7 cellular contexts compared by ENCODE assay signal in the genomic region with DNA sequence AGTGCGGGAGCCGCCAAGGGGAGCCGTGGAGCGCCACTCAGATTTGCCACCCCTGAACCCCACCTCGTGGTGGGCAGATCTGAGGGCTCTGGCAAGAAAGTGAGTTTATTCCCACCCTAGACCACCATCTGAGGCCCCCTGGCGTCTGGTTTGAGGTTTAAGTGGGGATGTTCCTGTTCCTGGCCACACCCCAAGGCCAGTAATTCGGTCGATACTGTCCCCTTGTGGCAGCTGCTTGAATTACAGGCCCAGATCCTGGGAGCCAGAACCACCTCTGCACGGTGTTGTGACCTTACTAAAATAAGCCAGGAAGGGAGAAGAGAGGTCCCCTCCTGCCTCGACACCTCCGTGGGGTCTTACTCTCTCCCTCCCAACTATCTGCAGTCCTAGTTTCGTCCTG. TPM values are rescaled to one million over a fixed set of nuclear protein-coding genes. Genes with fewer than 3 reads are reported as not detected.
DNase-seq lines count a peak whose midpoint lies in the region; ATAC-seq and TF ChIP-seq lines count a peak whose summit lies in the region.

No MANE protein-coding gene starts in this region.

- H3K27me3 Mint-ChIP-seq in activated T-helper 1 cell treated with anti-CD3 and anti-CD28 coated beads, Interleukin-12 subunit alpha, Interleukin-12 subunit beta, Interleukin-2, Interleukin-4 antibody, amounts not matched to agents 30 ng/mL and 10 ng/mL and 1 ng/mL, durations not matched to agents 14 hours and 24 hours and 36 hours (ENCODE audit: insufficient read depth): no peaks in the 10 kb centered on the region

- peaks cover 44% of the 10 kb centered on the region for H3K36me3 Mint-ChIP-seq in activated T-helper 1 cell treated with anti-CD3 and anti-CD28 coated beads, Interleukin-12 subunit alpha, Interleukin-12 subunit beta, Interleukin-2, Interleukin-4 antibody, amounts not matched to agents 30 ng/mL and 10 ng/mL and 1 ng/mL, durations not matched to agents 14 hours and 24 hours and 36 hours (ENCODE audit: low read depth)

- H3K4me1 ChIP-seq in OCI-LY1 (ENCODE audit: insufficient read depth, low read length, severe bottlenecking): peaks cover 12% of the 10 kb centered on the region

- 0 out of 2 replicates have a peak, but pooled peaks cover 3% of the 10 kb centered on the region for H3K9me3 ChIP-seq in OCI-LY1 (ENCODE audit: low read length)

- H3K4me3 Mint-ChIP-seq in activated T-helper 1 cell treated with anti-CD3 and anti-CD28 coated beads, Interleukin-12 subunit alpha, Interleukin-12 subunit beta, Interleukin-2, Interleukin-4 antibody, amounts not matched to agents 30 ng/mL and 10 ng/mL and 1 ng/mL, durations not matched to agents 14 hours and 24 hours and 36 hours: no peak overlapping the region

- no peaks in the 10 kb centered on the region for H3F3A ChIP-seq in OCI-LY1 (ENCODE audit: insufficient read depth, low read length)

- H3K4me1 Mint-ChIP-seq in activated T-helper 1 cell treated with anti-CD3 and anti-CD28 coated beads, Interleukin-12 subunit alpha, Interleukin-12 subunit beta, Interleukin-2, Interleukin-4 antibody, amounts not matched to agents 30 ng/mL and 10 ng/mL and 1 ng/mL, durations not matched to agents 14 hours and 24 hours and 36 hours (ENCODE audit: low read depth): peaks cover 24% of the 10 kb centered on the region

- DNase-seq in GM13977 (ENCODE audit: low spot score) (peak; percentile 58), choroid plexus epithelial cell (ENCODE audit: low read depth) (peak; percentile 8), left colon (no peak)
- peak; percentile 33 to 56 for DNase-seq in stimulated activated CD4-positive, alpha-beta T cell treated with anti-CD3 and anti-CD28 coated beads, Interleukin-15, amount 100 ng/mL, for 48 hours (ENCODE audit: low read depth in 2 of 2)
- no peak for DNase-seq in activated T-helper 1 cell treated with anti-CD3 and anti-CD28 coated beads, Interleukin-12 subunit alpha, Interleukin-12 subunit beta, Interleukin-2, Interleukin-4 antibody, amounts not matched to agents 30 ng/mL and 10 ng/mL and 1 ng/mL, durations not matched to agents 14 hours and 24 hours and 36 hours (ENCODE audit: low spot score)

- TF ChIP-seq CTCF in GM13977 (IDR thresholded peaks at IDR 0.05; ENCODE audit: extremely low read depth, insufficient read depth, missing control alignments) (peak; percentile 55), OCI-LY1 (IDR thresholded peaks at IDR 0.05; ENCODE audit: low read length) (peak; percentile 88), choroid plexus epithelial cell (conservative IDR thresholded peaks at IDR 0.05; ENCODE audit: low read depth, low read length) (peak; percentile 71)

- no peak overlapping the region for H3K27ac Mint-ChIP-seq in activated T-helper 1 cell treated with anti-CD3 and anti-CD28 coated beads, Interleukin-12 subunit alpha, Interleukin-12 subunit beta, Interleukin-2, Interleukin-4 antibody, amounts not matched to agents 30 ng/mL and 10 ng/mL and 1 ng/mL, durations not matched to agents 14 hours and 24 hours and 36 hours

- H2AFZ ChIP-seq in OCI-LY1 (ENCODE audit: low read length): no peak overlapping the region

- no peak for ATAC-seq in GM18505 (IDR thresholded peaks at IDR 0.05; ENCODE audit: unreplicated experiment)
- no peak for ATAC-seq in left colon

- no peak overlapping the region for H3K4me2 ChIP-seq in OCI-LY1 (ENCODE audit: low read length)

- H3K9me3 Mint-ChIP-seq in activated T-helper 1 cell treated with anti-CD3 and anti-CD28 coated beads, Interleukin-12 subunit alpha, Interleukin-12 subunit beta, Interleukin-2, Interleukin-4 antibody, amounts not matched to agents 30 ng/mL and 10 ng/mL and 1 ng/mL, durations not matched to agents 14 hours and 24 hours and 36 hours: no peaks in the 10 kb centered on the region

- in situ Hi-C loops in GM13977 (cut with MboI; ENCODE audit: low pct_unique_long_range_greater_than_20kb, low sequenced_read_pairs, unreplicated experiment): no loop called here

- H3K4me3 ChIP-seq in OCI-LY1 (ENCODE audit: low read depth, low read length, poor library complexity, severe bottlenecking) (no peak overlapping the region), choroid plexus epithelial cell (ENCODE audit: low read depth, low read length) (no peak overlapping the region)

- H3K9ac ChIP-seq in OCI-LY1 (ENCODE audit: low read length): no peak overlapping the region

- TF ChIP-seq POLR2A in GM18505 (IDR thresholded peaks at IDR 0.05; ENCODE audit: borderline replicate concordance, extremely low read depth, insufficient read depth, insufficient read length): no peak

- peaks cover 7% of the 10 kb centered on the region for H3K36me3 ChIP-seq in OCI-LY1 (ENCODE audit: insufficient read depth, low read length)

- H3K79me2 ChIP-seq in OCI-LY1 (ENCODE audit: insufficient read depth, low read length): no peaks in the 10 kb centered on the region

- intact Hi-C loops in activated T-helper 1 cell treated with anti-CD3 and anti-CD28 coated beads, Interleukin-12 subunit alpha, Interleukin-12 subunit beta, Interleukin-2, Interleukin-4 antibody, amounts not matched to agents 30 ng/mL and 10 ng/mL and 1 ng/mL, durations not matched to agents 14 hours and 24 hours and 36 hours (cut with micrococcal nuclease): no loop called here
- intact Hi-C loops in left colon (cut with DNase I, micrococcal nuclease): no loop called here

- no peaks in the 10 kb centered on the region for H4K20me1 ChIP-seq in OCI-LY1 (ENCODE audit: insufficient read depth, low read length)

- no peaks in the 10 kb centered on the region for H3K9me2 ChIP-seq in OCI-LY1 (ENCODE audit: low read depth, low read length)

- no peaks in the 10 kb centered on the region for H3K27me3 ChIP-seq in OCI-LY1 (ENCODE audit: insufficient read depth, low read length)

- no peak overlapping the region for H3K27ac ChIP-seq in OCI-LY1 (ENCODE audit: low read depth, low read length, poor library complexity, severe bottlenecking)

RNA-seq across cellular contexts. Expression of a gene that starts 3.3 kb away (rescaled TPM):
- 230 and 234 TPM in 2 replicates for total RNA-seq in activated T-helper 1 cell treated with anti-CD3 and anti-CD28 coated beads, Interleukin-12 subunit alpha, Interleukin-12 subunit beta, Interleukin-2, Interleukin-4 antibody, amounts not matched to agents 30 ng/mL and 10 ng/mL and 1 ng/mL, durations not matched to agents 14 hours and 24 hours and 36 hours
- 1 to 10 TPM; 6.9 to 7.2 TPM for total RNA-seq in left colon

RNA-seq across cellular contexts. Expression of a gene that starts 6.9 kb away (rescaled TPM):
- total RNA-seq in activated T-helper 1 cell treated with anti-CD3 and anti-CD28 coated beads, Interleukin-12 subunit alpha, Interleukin-12 subunit beta, Interleukin-2, Interleukin-4 antibody, amounts not matched to agents 30 ng/mL and 10 ng/mL and 1 ng/mL, durations not matched to agents 14 hours and 24 hours and 36 hours: 21.2 and 26.9 TPM in 2 replicates
- 10 to 100 TPM; 31.1 to 32.0 TPM for total RNA-seq in left colon

RNA-seq across cellular contexts. Expression of a gene that starts 30.8 kb away (rescaled TPM):
- 110 and 111 TPM in 2 replicates for total RNA-seq in activated T-helper 1 cell treated with anti-CD3 and anti-CD28 coated beads, Interleukin-12 subunit alpha, Interleukin-12 subunit beta, Interleukin-2, Interleukin-4 antibody, amounts not matched to agents 30 ng/mL and 10 ng/mL and 1 ng/mL, durations not matched to agents 14 hours and 24 hours and 36 hours
- 10 to 100 TPM; 42.9 to 52.0 TPM for total RNA-seq in left colon

RNA-seq across cellular contexts. Expression of a gene that starts 49.7 kb away (rescaled TPM):
- total RNA-seq in activated T-helper 1 cell treated with anti-CD3 and anti-CD28 coated beads, Interleukin-12 subunit alpha, Interleukin-12 subunit beta, Interleukin-2, Interleukin-4 antibody, amounts not matched to agents 30 ng/mL and 10 ng/mL and 1 ng/mL, durations not matched to agents 14 hours and 24 hours and 36 hours: not detected in 2 replicates
- 1 to 10 TPM in 1 of 2 donors, under 1 TPM in 1; 0.64 to 1.2 TPM for total RNA-seq in left colon

RNA-seq across cellular contexts. Expression of a gene that starts 56.5 kb away (rescaled TPM):
- total RNA-seq in activated T-helper 1 cell treated with anti-CD3 and anti-CD28 coated beads, Interleukin-12 subunit alpha, Interleukin-12 subunit beta, Interleukin-2, Interleukin-4 antibody, amounts not matched to agents 30 ng/mL and 10 ng/mL and 1 ng/mL, durations not matched to agents 14 hours and 24 hours and 36 hours: 18.3 and 21.1 TPM in 2 replicates
- 10 to 100 TPM; 39.6 to 41.4 TPM for total RNA-seq in left colon

Comparison
In these comparisons a context has a peak if more than half of its experiments do, and no peak if none do; other contexts are left out.
1. DNase-seq: peak in GM13977 (single experiment), choroid plexus epithelial cell (single experiment) and stimulated activated CD4-positive, alpha-beta T cell treated with anti-CD3 and anti-CD28 coated beads, Interleukin-15, amount 100 ng/mL, for 48 hours (2 of 2); none in activated T-helper 1 cell treated with anti-CD3 and anti-CD28 coated beads, Interleukin-12 subunit alpha, Interleukin-12 subunit beta, Interleukin-2, Interleukin-4 antibody, amounts not matched to agents 30 ng/mL and 10 ng/mL and 1 ng/mL, durations not matched to agents 14 hours and 24 hours and 36 hours (single experiment) and left colon (0 of 2).
2. RNA of a gene that starts 3.3 kb away (total RNA-seq): 230 to 234 TPM in activated T-helper 1 cell treated with anti-CD3 and anti-CD28 coated beads, Interleukin-12 subunit alpha, Interleukin-12 subunit beta, Interleukin-2, Interleukin-4 antibody, amounts not matched to agents 30 ng/mL and 10 ng/mL and 1 ng/mL, durations not matched to agents 14 hours and 24 hours and 36 hours; 6.9 to 7.2 TPM in left colon; every median in the first group is over 10 times any median in the second.
3. Peak in every context shown above with its lines, with median percentiles within 50 percentile points of each other: CTCF ChIP-seq.